ENCODE assay signal across 1 cellular context in genomic region chr5:178290376-178290775, GRCh38.
TF ChIP-seq lines count a peak whose summit lies in the region.

No MANE protein-coding gene starts in this region.

TF ChIP-seq in K562, 482 proteins besides CTCF, POLR2A, EP300 and RAD21:
- TF ChIP-seq ZNF77 (CRISPR knock-in tag; IDR thresholded peaks at IDR 0.05) (no peak), HNRNPUL1 (IDR thresholded peaks at IDR 0.05; ENCODE audit: low read length) (no peak), L3MBTL2 (IDR thresholded peaks at IDR 0.05) (no peak), MYNN (IDR thresholded peaks at IDR 0.05) (no peak), MYNN (CRISPR knock-in tag; IDR thresholded peaks at IDR 0.05) (no peak), PPARD (CRISPR knock-in tag; IDR thresholded peaks at IDR 0.05) (no peak), KDM1A (IDR thresholded peaks at IDR 0.05) (no peak)
- TF ChIP-seq, protein P1, sequence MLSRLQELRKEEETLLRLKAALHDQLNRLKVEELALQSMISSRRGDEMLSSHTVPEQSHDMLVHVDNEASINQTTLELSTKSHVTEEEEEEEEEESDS (CRISPR knock-in tag; IDR thresholded peaks at IDR 0.05) = no peak
